Comparison of ENCODE assay signal across 8 cellular contexts in the genomic region with DNA sequence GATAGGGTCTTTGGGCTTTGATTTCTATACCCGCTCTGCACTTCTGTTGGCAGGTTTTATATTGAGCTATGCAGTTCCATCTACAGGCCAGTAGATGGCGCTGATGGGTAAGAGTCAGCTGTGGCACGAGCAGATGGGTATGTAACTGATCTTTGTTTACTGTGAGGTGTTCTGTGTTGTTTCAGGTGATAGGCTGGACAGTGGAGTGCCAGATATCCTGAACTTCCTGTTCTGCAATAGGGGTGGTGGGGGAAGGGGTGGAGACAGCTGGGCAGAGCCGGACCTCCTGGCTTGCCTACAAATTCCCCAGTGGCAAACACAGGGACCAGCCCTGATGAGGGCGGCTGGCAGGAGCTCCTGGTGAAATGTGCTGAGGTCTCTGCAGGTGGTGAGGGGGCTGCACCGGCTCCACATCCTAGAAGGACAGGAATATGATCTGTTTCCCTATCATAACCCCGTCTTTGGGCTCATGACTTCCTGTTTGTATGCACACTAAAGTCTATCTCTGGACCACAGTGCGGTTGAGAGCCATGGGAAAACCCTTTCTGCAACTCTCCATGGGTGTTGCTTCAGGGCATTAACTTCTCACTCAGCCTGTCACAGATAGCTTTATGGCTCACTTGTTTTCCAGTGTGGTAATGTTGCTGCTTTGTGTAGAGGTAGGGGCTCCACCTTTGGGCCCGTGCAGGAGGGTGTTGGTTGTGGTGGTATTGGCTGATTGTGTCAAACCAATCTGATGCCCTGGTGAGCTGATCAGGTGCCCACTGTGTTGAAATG. TPM values are rescaled to one million over a fixed set of nuclear protein-coding genes. Genes with fewer than 3 reads are reported as not detected.
A peak's percentile ranks its signal among the peaks of the same experiment; 100 is the strongest.
DNase-seq lines count a peak whose midpoint lies in the region; ATAC-seq and TF ChIP-seq lines count a peak whose summit lies in the region.

No MANE protein-coding gene starts in this region.

- H3K4me1 ChIP-seq in esophagus muscularis mucosa (peaks cover 0 to 9% (median 6%) of the 10 kb centered on the region in 4 donors), upper lobe of left lung (peaks cover 0 to 7% (median 3%) of the 10 kb centered on the region in 4 donors)

- no peaks in the 10 kb centered on the region for H3K9me3 ChIP-seq in esophagus muscularis mucosa
- peaks cover 0 to 3% (median 0%) of the 10 kb centered on the region in 4 donors for H3K9me3 ChIP-seq in upper lobe of left lung

- no peak overlapping the region for H3K27ac Mint-ChIP-seq in activated CD8-positive, alpha-beta T cell treated with anti-CD3 and anti-CD28 coated beads, Interleukin-2, amount 10 ng/mL, durations not matched to agents 7 days and 5 days
- H3K27ac Mint-ChIP-seq in natural killer cell, result peak overlapping the region in 1 of 2 donors; percentile 60

- TF ChIP-seq POLR2A in esophagus muscularis mucosa (IDR thresholded peaks at IDR 0.05; ENCODE audit: low read depth) (no peak), upper lobe of left lung (IDR thresholded peaks at IDR 0.05) (no peak)

- H3K27ac ChIP-seq in esophagus muscularis mucosa (replicated peaks in 1 of 4) (no peak overlapping the region), upper lobe of left lung (no peak overlapping the region)

- DNase-seq in COLO668 (lab: John Stamatoyannopoulos, UW; ENCODE audit: unreplicated experiment) (peak; percentile 73), NCI-H82 (lab: John Stamatoyannopoulos, UW) (peak; percentile 90), esophagus muscularis mucosa (ENCODE audit: extremely low spot score) (no peak), natural killer cell (peak; percentile 29), upper lobe of left lung (peak; percentile 5 to 54)
- peak; percentile 73 for DNase-seq in activated CD8-positive, alpha-beta T cell treated with anti-CD3 and anti-CD28 coated beads, Interleukin-2, amount 10 ng/mL, durations not matched to agents 7 days and 5 days

- TF ChIP-seq EP300 in esophagus muscularis mucosa (IDR thresholded peaks at IDR 0.05) (no peak), upper lobe of left lung (IDR thresholded peaks at IDR 0.05) (no peak)

- POLR2A ChIA-PET in activated CD8-positive, alpha-beta T cell treated with anti-CD3 and anti-CD28 coated beads, Interleukin-2, amount 10 ng/mL, durations not matched to agents 7 days and 5 days (lab: Charles Lee), result interaction anchor here (0.9 to 2.9 kb wide), 3 partner anchors 14 to 259 kb away, joined by 3 to 15 read pairs (median 3); a partner anchor contains a TSS

- no peaks in the 10 kb centered on the region for H3K36me3 Mint-ChIP-seq in activated CD8-positive, alpha-beta T cell treated with anti-CD3 and anti-CD28 coated beads, Interleukin-2, amount 10 ng/mL, durations not matched to agents 7 days and 5 days (ENCODE audit: low read depth)
- H3K36me3 Mint-ChIP-seq in natural killer cell, result peaks cover 7% of the 10 kb centered on the region

- CTCF ChIA-PET in activated CD8-positive, alpha-beta T cell treated with anti-CD3 and anti-CD28 coated beads, Interleukin-2, amount 10 ng/mL, durations not matched to agents 7 days and 5 days (lab: Charles Lee), result interaction anchor here (0.6 to 5.5 kb wide), 59 partner anchors 8 to 1316 kb away, joined by 3 to 261 read pairs (median 5); a partner anchor contains a TSS

- H3K36me3 ChIP-seq in esophagus muscularis mucosa, result no peaks in the 10 kb centered on the region
- no peaks in the 10 kb centered on the region for H3K36me3 ChIP-seq in upper lobe of left lung

- TF ChIP-seq CTCF in esophagus muscularis mucosa (IDR thresholded peaks at IDR 0.05) (peak; percentile 87 to 96 (median 89)), natural killer cell (IDR thresholded peaks at IDR 0.05) (peak; percentile 94), upper lobe of left lung (IDR thresholded peaks at IDR 0.05) (peak; percentile 78 to 96 (median 88))

- H3K27me3 ChIP-seq in esophagus muscularis mucosa (peaks cover 0 to 7% (median 0%) of the 10 kb centered on the region in 4 donors), upper lobe of left lung (no peaks in the 10 kb centered on the region)

- 5% methylated on average over 5 of the region's 9 CpGs for WGBS in esophagus muscularis mucosa
- WGBS in upper lobe of left lung, 2 donors, result 23 to 29% methylated on average over 7 to 9 of the region's 9 CpGs

- H3K4me3 ChIP-seq in esophagus muscularis mucosa, result no peak overlapping the region
- H3K4me3 ChIP-seq in upper lobe of left lung, result no peak overlapping the region

- peak; percentile 92 for ATAC-seq in GM19395 (IDR thresholded peaks at IDR 0.05; ENCODE audit: unreplicated experiment)
- peak; percentile 66 for ATAC-seq in HG03521 (IDR thresholded peaks at IDR 0.05; ENCODE audit: unreplicated experiment)
- peak; percentile 82 for ATAC-seq in activated CD8-positive, alpha-beta T cell treated with anti-CD3 and anti-CD28 coated beads, Interleukin-2, amount 10 ng/mL, durations not matched to agents 7 days and 5 days
- peak; percentile 89 to 93 (median 92) for ATAC-seq in natural killer cell
- peak; percentile 88 to 94 for ATAC-seq in upper lobe of left lung (ENCODE audit: low FRiP score in 2 of 2)

- intact Hi-C loops in esophagus muscularis mucosa (cut with DNase I), result loop anchor here (5.0 kb wide), 1 partner anchor 242 kb away; no protein-coding TSS in a partner anchor
- intact Hi-C loops in natural killer cell (cut with micrococcal nuclease), result loop anchor here (1.0 to 10.0 kb wide), 3 partner anchors 124 to 259 kb away; a partner anchor contains a TSS

- H3K9me3 Mint-ChIP-seq in activated CD8-positive, alpha-beta T cell treated with anti-CD3 and anti-CD28 coated beads, Interleukin-2, amount 10 ng/mL, durations not matched to agents 7 days and 5 days (ENCODE audit: insufficient read depth), result no peaks in the 10 kb centered on the region
- no peaks in the 10 kb centered on the region for H3K9me3 Mint-ChIP-seq in natural killer cell

- peaks cover 34% of the 10 kb centered on the region for H3K27me3 Mint-ChIP-seq in activated CD8-positive, alpha-beta T cell treated with anti-CD3 and anti-CD28 coated beads, Interleukin-2, amount 10 ng/mL, durations not matched to agents 7 days and 5 days (ENCODE audit: low read depth)
- H3K27me3 Mint-ChIP-seq in natural killer cell (ENCODE audit: low read depth in 2 of 2), result peaks cover 26 to 44% of the 10 kb centered on the region in 2 donors

- H3K4me3 Mint-ChIP-seq in activated CD8-positive, alpha-beta T cell treated with anti-CD3 and anti-CD28 coated beads, Interleukin-2, amount 10 ng/mL, durations not matched to agents 7 days and 5 days, result no peak overlapping the region
- H3K4me3 Mint-ChIP-seq in natural killer cell, result no peak overlapping the region

- peaks cover 11% of the 10 kb centered on the region for H3K4me1 Mint-ChIP-seq in activated CD8-positive, alpha-beta T cell treated with anti-CD3 and anti-CD28 coated beads, Interleukin-2, amount 10 ng/mL, durations not matched to agents 7 days and 5 days (ENCODE audit: low read depth)
- H3K4me1 Mint-ChIP-seq in natural killer cell, result peaks cover 7 to 8% of the 10 kb centered on the region in 2 donors

RNA-seq across cellular contexts. Expression of a gene that starts 13.4 kb away (rescaled TPM):
- total RNA-seq in activated CD8-positive, alpha-beta T cell treated with anti-CD3 and anti-CD28 coated beads, Interleukin-2, amount 10 ng/mL, durations not matched to agents 7 days and 5 days, result 10 to 100 TPM; 42.8 to 43.9 TPM
- 10 to 100 TPM; 11.1 to 48.2 (median 15.5) TPM for total RNA-seq in esophagus muscularis mucosa
- total RNA-seq in natural killer cell, result 10 to 100 TPM; 27.5 to 34.0 (median 29.0) TPM
- 10 to 100 TPM in 4 of 6 donors, 1 to 10 TPM in 2; 2.2 to 30.4 (median 15.8) TPM for total RNA-seq in upper lobe of left lung
